In genomic region chr19:56839665-56840451, GRCh38 we compare ENCODE assay signal across 8 cellular contexts. TPM values are rescaled to one million over a fixed set of nuclear protein-coding genes. Genes with fewer than 3 reads are reported as not detected.
DNase-seq lines count a peak whose midpoint lies in the region; ATAC-seq, FAIRE-seq and TF ChIP-seq lines count a peak whose summit lies in the region.

No MANE protein-coding gene starts in this region.

- TF ChIP-seq CTCF in BE2C (IDR thresholded peaks at IDR 0.05; ENCODE audit: low read depth, low read length) = no peak
- no peak for TF ChIP-seq CTCF in RWPE2 (IDR thresholded peaks at IDR 0.05; ENCODE audit: poor library complexity, severe bottlenecking)
- TF ChIP-seq CTCF in fibroblast of villous mesenchyme (IDR thresholded peaks at IDR 0.05; ENCODE audit: insufficient read depth, low read depth, low read length) = no peak

- TF ChIP-seq POLR2A in GM12892 (IDR thresholded peaks at IDR 0.05; ENCODE audit: low read depth, low read length) = no peak

- no peaks in the 10 kb centered on the region for H3K4me1 ChIP-seq in BE2C
- H3K4me1 ChIP-seq in RWPE2 (ENCODE audit: insufficient read depth, poor library complexity, severe bottlenecking) = no peaks in the 10 kb centered on the region

- no peak overlapping the region for H3K27ac ChIP-seq in RWPE2 (ENCODE audit: poor library complexity, severe bottlenecking)

- H3K9me3 ChIP-seq in BE2C (peaks cover 11% of the 10 kb centered on the region), RWPE2 (ENCODE audit: severe bottlenecking) (peaks cover 7% of the 10 kb centered on the region)

- peak overlapping the region; percentile 6 for H3K4me3 ChIP-seq in BE2C (ENCODE audit: low read depth, low read length)
- peak overlapping the region; percentile 31 for H3K4me3 ChIP-seq in RWPE2 (ENCODE audit: severe bottlenecking)
- peak overlapping the region; percentile 52 for H3K4me3 ChIP-seq in fibroblast of villous mesenchyme (ENCODE audit: low read depth, low read length)

- DNase-seq in BE2C (peak; percentile 86), RWPE2 (ENCODE audit: low spot score) (peak; percentile 75), fibroblast of villous mesenchyme (ENCODE audit: low read depth) (peak; percentile 83), nucleus accumbens (lab: John Stamatoyannopoulos, UW) (peak in 55 of 56 donors; percentile 62 to 100 (median 99)), GM12892 (ENCODE audit: insufficient read length) (no peak), NCI-H1048 (lab: John Stamatoyannopoulos, UW) (no peak)
- no peak for DNase-seq in activated naive CD4-positive, alpha-beta T cell treated with anti-CD3 and anti-CD28 coated beads, Interleukin-2, amount 50 U/mL, for 16 hours
- DNase-seq in activated CD8-positive, alpha-beta memory T cell treated with anti-CD3 and anti-CD28 coated beads, Interleukin-2, amount 50 U/mL, for 4 hours = no peak

- ATAC-seq in RWPE2 (ENCODE audit: low read depth) = peak; percentile 47

- FAIRE-seq in GM12892 (lab: Jason Lieb, UNC) = no peak

- no peaks in the 10 kb centered on the region for H3K36me3 ChIP-seq in BE2C
- H3K36me3 ChIP-seq in RWPE2 (ENCODE audit: low read depth) = no peaks in the 10 kb centered on the region

- no peaks in the 10 kb centered on the region for H3K27me3 ChIP-seq in BE2C
- no peaks in the 10 kb centered on the region for H3K27me3 ChIP-seq in RWPE2 (ENCODE audit: insufficient read depth, poor library complexity, severe bottlenecking)

RNA-seq across cellular contexts. Expression of gene PEG3, which starts 0.7 kb away (rescaled TPM):
- 2.4 TPM for polyA plus RNA-seq in BE2C (2012; ENCODE audit: insufficient read depth, insufficient read length, low read depth)
- total RNA-seq in fibroblast of villous mesenchyme = 0.32 and 0.43 TPM in 2 replicates
- 0.08 TPM for polyA plus RNA-seq in GM12892 (2012; ENCODE audit: missing spikeins)

RNA-seq across cellular contexts. Expression of gene ZIM2, which starts 0.7 kb away (rescaled TPM):
- polyA plus RNA-seq in BE2C (2012; ENCODE audit: insufficient read depth, insufficient read length, low read depth) = not detected
- not detected in 2 replicates for total RNA-seq in fibroblast of villous mesenchyme
- not detected for polyA plus RNA-seq in GM12892 (2012; ENCODE audit: missing spikeins)

Comparison
In these comparisons a context has a peak if more than half of its experiments do, and no peak if none do; other contexts are left out.
1. DNase-seq: peak in BE2C (single experiment), RWPE2 (single experiment), fibroblast of villous mesenchyme (single experiment) and nucleus accumbens (55 of 56); none in GM12892 (single experiment), activated naive CD4-positive, alpha-beta T cell treated with anti-CD3 and anti-CD28 coated beads, Interleukin-2, amount 50 U/mL, for 16 hours (single experiment), activated CD8-positive, alpha-beta memory T cell treated with anti-CD3 and anti-CD28 coated beads, Interleukin-2, amount 50 U/mL, for 4 hours (single experiment) and NCI-H1048 (single experiment).
2. Peak in every context shown above with its lines, with median percentiles within 50 percentile points of each other: H3K4me3 ChIP-seq.